ENCODE assay signal across 36 cellular contexts in the genomic region with DNA sequence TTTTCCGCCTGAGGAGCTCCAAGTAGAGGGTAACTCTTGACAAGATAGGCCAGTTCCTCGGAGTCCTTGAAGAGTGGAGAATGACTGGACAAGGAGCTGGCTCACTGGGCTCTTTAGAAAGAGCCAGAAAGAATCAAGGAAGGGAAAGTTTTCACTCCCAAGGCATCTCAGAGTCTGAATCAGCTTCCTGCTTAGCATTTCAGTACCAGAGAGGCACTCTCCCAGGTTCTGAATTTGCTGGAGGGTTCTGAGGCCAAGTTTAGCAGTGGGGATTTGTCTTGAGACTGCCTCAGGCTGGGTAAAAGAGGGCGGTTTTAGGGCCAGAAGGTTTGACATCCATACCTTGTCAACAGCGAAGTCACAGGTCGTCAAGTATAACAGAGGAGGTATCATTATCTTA. TPM values are rescaled to one million over a fixed set of nuclear protein-coding genes. Genes with fewer than 3 reads are reported as not detected.
"Had no signal": no experiment of that assay in that cellular context is flagged by ENCODE, and none has a peak within 500 bp of the region (broad histone marks: within the 10 kb centered on the region; RNA-seq: fewer than 3 reads in every experiment).

No MANE protein-coding gene starts in this region.

- H3K9me3 ChIP-seq: adrenal gland, gastroesophageal sphincter, left ventricle myocardium inferior, right lobe of liver, testis, transverse colon had no signal

- H3K4me3 ChIP-seq: adrenal gland, cardiac muscle cell, gastroesophageal sphincter, left ventricle myocardium inferior, lung, right lobe of liver, testis, transverse colon had no signal

- DNase-seq: activated B cell treated with CpG ODN at 0.5 μM for 24 hours; activated CD4-positive, alpha-beta T cell treated with anti-CD3 and anti-CD28 coated beads for 36 hours; activated CD4-positive, alpha-beta T cell treated with anti-CD3 and anti-CD28 coated beads, Interleukin-2, amount 50 U/mL, for 48 hours; activated CD8-positive, alpha-beta memory T cell treated with anti-CD3 and anti-CD28 coated beads for 24 hours; activated effector memory CD4-positive, alpha-beta T cell treated with Interleukin-2 at 50 U/mL for 16 hours; activated naive CD4-positive, alpha-beta T cell treated with Interleukin-2 at 50 U/mL for 16 hours; activated naive CD8-positive, alpha-beta T cell treated with anti-CD3 and anti-CD28 coated beads for 36 hours; adrenal gland; aorta; cerebellar nuclear complex; cortex of kidney; effector memory CD8-positive, alpha-beta T cell; head of caudate nucleus; hippocampal formation; immature natural killer cell; left ventricle myocardium inferior; right lobe of liver; stimulated activated CD4-positive, alpha-beta T cell treated with anti-CD3 and anti-CD28 coated beads, Interleukin-4, amount 100 ng/mL, for 1 hour; stimulated activated naive CD8-positive, alpha-beta T cell treated with anti-CD3 and anti-CD28 coated beads, Interleukin-15, Interleukin-2, amounts not matched to agents 100 U/mL and 50 U/mL, for 24 hours; T-helper 17 cell; T1000; testis; transverse colon had no signal

- ATAC-seq: activated CD4-positive, alpha-beta T cell treated with anti-CD3 and anti-CD28 coated beads for 36 hours; effector memory CD8-positive, alpha-beta T cell; gastroesophageal sphincter; right lobe of liver; stimulated activated naive CD8-positive, alpha-beta T cell treated with anti-CD3 and anti-CD28 coated beads, Interleukin-15, Interleukin-2, amounts not matched to agents 100 U/mL and 50 U/mL, for 24 hours; T-helper 17 cell had no signal

- H3K27me3 ChIP-seq: adrenal gland, cardiac muscle cell, right lobe of liver, testis, transverse colon had no signal

- H3K36me3 ChIP-seq: adrenal gland, cardiac muscle cell, gastroesophageal sphincter, left ventricle myocardium inferior, right lobe of liver, transverse colon had no signal

- H3K27ac ChIP-seq: adrenal gland, cardiac muscle cell, gastroesophageal sphincter, left ventricle myocardium inferior, right lobe of liver, testis, transverse colon had no signal

- H3K4me1 ChIP-seq: adrenal gland, gastroesophageal sphincter, left ventricle myocardium inferior, right lobe of liver, testis, transverse colon had no signal

- FAIRE-seq: endothelial cell of umbilical vein had no signal

RNA-seq across cellular contexts. Expression of gene GP2, which starts 25.5 kb away (rescaled TPM):
- total RNA-seq: activated B cell treated with CpG ODN at 0.5 μM for 24 hours; activated CD4-positive, alpha-beta T cell treated with anti-CD3 and anti-CD28 coated beads for 36 hours; activated naive CD8-positive, alpha-beta T cell treated with anti-CD3 and anti-CD28 coated beads for 36 hours; cardiac muscle cell; endothelial cell of umbilical vein; fibroblast of lung; fibroblast of villous mesenchyme; kidney epithelial cell; left ventricle myocardium inferior; osteocyte; skeletal muscle tissue; T-helper 17 cell had no signal
- polyA plus RNA-seq: cardiac muscle cell, endothelial cell of umbilical vein, fibroblast of lung, immature natural killer cell had no signal

RNA-seq across cellular contexts. Expression of gene UMOD, which starts 50.7 kb away (rescaled TPM):
- total RNA-seq: activated B cell treated with CpG ODN at 0.5 μM for 24 hours; activated CD4-positive, alpha-beta T cell treated with anti-CD3 and anti-CD28 coated beads for 36 hours; activated naive CD8-positive, alpha-beta T cell treated with anti-CD3 and anti-CD28 coated beads for 36 hours; adrenal gland; aorta; cardiac muscle cell; endothelial cell of umbilical vein; fibroblast of lung; fibroblast of villous mesenchyme; gastroesophageal sphincter; kidney epithelial cell; left ventricle myocardium inferior; lung; mesenteric fat pad; osteocyte; posterior vena cava; right lobe of liver; skeletal muscle tissue; T-helper 17 cell; transverse colon; urinary bladder had no signal
- polyA plus RNA-seq: adrenal gland, aorta, cardiac muscle cell, endothelial cell of umbilical vein, esophagus, fibroblast of lung, immature natural killer cell, lung, urinary bladder had no signal
